ENCODE assay signal across 1 cellular context in genomic region chr6:46652603-46653438, GRCh38.
A peak's percentile ranks its signal among the peaks of the same experiment; 100 is the strongest.
TF ChIP-seq lines count a peak whose summit lies in the region.

CYP39A1 (minus strand) TSS chr6:46652818; CDS start chr6:46652582, 236 bp downstream.
SLC25A27 (plus strand) TSS chr6:46652975; CDS start chr6:46653193, 218 bp downstream.

TF ChIP-seq in GM12878, 131 proteins besides CTCF, POLR2A, EP300 and RAD21 (continued from another document and continues in another):
- TF ChIP-seq CUX1 (IDR thresholded peaks at IDR 0.05; ENCODE audit: insufficient replicate concordance, low read depth, low read length) = no peak
- no peak for TF ChIP-seq POU2F2 (IDR thresholded peaks at IDR 0.05; ENCODE audit: borderline replicate concordance, low read depth, low read length)
- TF ChIP-seq TCF12 (IDR thresholded peaks at IDR 0.05; ENCODE audit: low read depth, low read length) = no peak
- no peak for TF ChIP-seq RAD51 (IDR thresholded peaks at IDR 0.05)
- TF ChIP-seq PKNOX1 (IDR thresholded peaks at IDR 0.05) = peak; percentile 93
- TF ChIP-seq WRNIP1 (IDR thresholded peaks at IDR 0.05; ENCODE audit: borderline replicate concordance, low read depth, low read length) = no peak
- TF ChIP-seq ZBTB33 (IDR thresholded peaks at IDR 0.05) = no peak
- no peak for TF ChIP-seq JUNB (IDR thresholded peaks at IDR 0.05)
- no peak for TF ChIP-seq ZBTB40 (IDR thresholded peaks at IDR 0.05; ENCODE audit: borderline replicate concordance)
- no peak for TF ChIP-seq ZNF622 (IDR thresholded peaks at IDR 0.05)
- peak; percentile 41; the same call in 1 of the 2 replicates for TF ChIP-seq IKZF1 (conservative IDR thresholded peaks at IDR 0.05)
- TF ChIP-seq BMI1 (IDR thresholded peaks at IDR 0.05; ENCODE audit: borderline replicate concordance) = peak; percentile 69; the same call in 1 of the 2 replicates
- TF ChIP-seq RCOR1 (conservative IDR thresholded peaks at IDR 0.05; ENCODE audit: low read depth, low read length) = no peak
- no peak for TF ChIP-seq ZZZ3 (IDR thresholded peaks at IDR 0.05; ENCODE audit: control insufficient read depth, insufficient read length, low read depth)
- no peak for TF ChIP-seq SUPT20H (IDR thresholded peaks at IDR 0.05; ENCODE audit: borderline replicate concordance, control insufficient read depth, low read depth, low read length)
- no peak for TF ChIP-seq YY1 (IDR thresholded peaks at IDR 0.05; ENCODE audit: low read depth, low read length)
- no peak for TF ChIP-seq POLR2AphosphoS5 (IDR thresholded peaks at IDR 0.05; ENCODE audit: low read length)
- TF ChIP-seq SIX5 (IDR thresholded peaks at IDR 0.05; ENCODE audit: low read depth, low read length, severe bottlenecking) = peak; percentile 69
- TF ChIP-seq SIN3A (IDR thresholded peaks at IDR 0.05; ENCODE audit: low read depth, low read length) = no peak
- no peak for TF ChIP-seq SMAD5 (IDR thresholded peaks at IDR 0.05; ENCODE audit: low read depth)
- TF ChIP-seq CREM (IDR thresholded peaks at IDR 0.05; ENCODE audit: low read depth) = no peak
- TF ChIP-seq ZBTB4 (CRISPR knock-in tag; IDR thresholded peaks at IDR 0.05) = no peak
- no peak for TF ChIP-seq FOXM1 (IDR thresholded peaks at IDR 0.05; ENCODE audit: low read depth, low read length)
- TF ChIP-seq ZNF207 (IDR thresholded peaks at IDR 0.05; ENCODE audit: borderline replicate concordance) = no peak
- TF ChIP-seq BHLHE40 (IDR thresholded peaks at IDR 0.05; ENCODE audit: borderline replicate concordance in 1 of 2, low read depth in 2 of 2, low read length in 1 of 2) = peak in 1 of 2 experiments; percentile 42; a peak in 2 of 4 replicates
- TF ChIP-seq YBX1 (IDR thresholded peaks at IDR 0.05) = no peak
- peak; percentile 66 for TF ChIP-seq HCFC1 (IDR thresholded peaks at IDR 0.05; ENCODE audit: low read length)
- TF ChIP-seq RFX5 (IDR thresholded peaks at IDR 0.05; ENCODE audit: low read depth, low read length) = no peak
- TF ChIP-seq TARDBP (IDR thresholded peaks at IDR 0.05; ENCODE audit: borderline replicate concordance) = no peak
- TF ChIP-seq SKIL (IDR thresholded peaks at IDR 0.05; ENCODE audit: low read depth, poor library complexity, severe bottlenecking) = no peak
- no peak for TF ChIP-seq E2F8 (IDR thresholded peaks at IDR 0.05; ENCODE audit: low read depth, partially characterized antibody)
- no peak for TF ChIP-seq GABPA (IDR thresholded peaks at IDR 0.05; ENCODE audit: low read depth)
- no peak for TF ChIP-seq USF2 (IDR thresholded peaks at IDR 0.05; ENCODE audit: borderline replicate concordance, low read depth, low read length)
- no peak for TF ChIP-seq SRF (IDR thresholded peaks at IDR 0.05; ENCODE audit: low read depth in 2 of 2, low read length in 2 of 2)
- no peak for TF ChIP-seq DPF2 (IDR thresholded peaks at IDR 0.05)
- no peak for TF ChIP-seq NR2F1 (conservative IDR thresholded peaks at IDR 0.05)
- TF ChIP-seq ATF7 (IDR thresholded peaks at IDR 0.05; ENCODE audit: low read depth) = no peak
- TF ChIP-seq SREBF2 (IDR thresholded peaks at IDR 0.05; ENCODE audit: low read length) = no peak
- TF ChIP-seq NR2C1 (IDR thresholded peaks at IDR 0.05) = no peak
- no peak for TF ChIP-seq BCL11A (IDR thresholded peaks at IDR 0.05; ENCODE audit: low read depth, low read length)
- no peak for TF ChIP-seq TCF7 (IDR thresholded peaks at IDR 0.05; ENCODE audit: borderline replicate concordance)
- TF ChIP-seq RB1 (IDR thresholded peaks at IDR 0.05; ENCODE audit: borderline replicate concordance) = no peak
